1 cellular context compared by ENCODE assay signal in genomic region chr19:56133858-56134654, GRCh38.
TF ChIP-seq lines count a peak whose summit lies in the region.

No MANE protein-coding gene starts in this region.

TF ChIP-seq in GM23338, 12 proteins besides CTCF, POLR2A, EP300 and RAD21 (continued from another document):
- TF ChIP-seq REST (IDR thresholded peaks at IDR 0.05; ENCODE audit: unreplicated experiment) (no peak), STAT1 (IDR thresholded peaks at IDR 0.05; ENCODE audit: unreplicated experiment) (no peak), POLR2AphosphoS5 (IDR thresholded peaks at IDR 0.05; ENCODE audit: low read depth) (no peak), NANOG (IDR thresholded peaks at IDR 0.05; ENCODE audit: borderline replicate concordance) (no peak), ZNF114 (CRISPR knock-in tag; IDR thresholded peaks at IDR 0.05) (no peak), CREB1 (CRISPR knock-in tag; IDR thresholded peaks at IDR 0.05; ENCODE audit: low read depth) (no peak), ZNF462 (CRISPR knock-in tag; IDR thresholded peaks at IDR 0.05) (no peak), JUNB (IDR thresholded peaks at IDR 0.05; ENCODE audit: unreplicated experiment) (no peak), EZH2 (IDR thresholded peaks at IDR 0.05; ENCODE audit: low read depth, unreplicated experiment) (no peak), EZH2phosphoT487 (IDR thresholded peaks at IDR 0.05; ENCODE audit: unreplicated experiment) (no peak)
